Comparison of ENCODE assay signal across 1 cellular context in genomic region chr6:78538002-78538401, GRCh38.
TF ChIP-seq lines count a peak whose summit lies in the region.

No MANE protein-coding gene starts in this region.

TF ChIP-seq in IMR-90, 13 proteins besides CTCF, POLR2A, EP300 and RAD21:
- no peak for TF ChIP-seq CEBPB (IDR thresholded peaks at IDR 0.05; ENCODE audit: low read depth, low read length)
- no peak for TF ChIP-seq FOS (IDR thresholded peaks at IDR 0.05; ENCODE audit: low read depth, low read length)
